Comparison of ENCODE assay signal across 1 cellular context in the genomic region with DNA sequence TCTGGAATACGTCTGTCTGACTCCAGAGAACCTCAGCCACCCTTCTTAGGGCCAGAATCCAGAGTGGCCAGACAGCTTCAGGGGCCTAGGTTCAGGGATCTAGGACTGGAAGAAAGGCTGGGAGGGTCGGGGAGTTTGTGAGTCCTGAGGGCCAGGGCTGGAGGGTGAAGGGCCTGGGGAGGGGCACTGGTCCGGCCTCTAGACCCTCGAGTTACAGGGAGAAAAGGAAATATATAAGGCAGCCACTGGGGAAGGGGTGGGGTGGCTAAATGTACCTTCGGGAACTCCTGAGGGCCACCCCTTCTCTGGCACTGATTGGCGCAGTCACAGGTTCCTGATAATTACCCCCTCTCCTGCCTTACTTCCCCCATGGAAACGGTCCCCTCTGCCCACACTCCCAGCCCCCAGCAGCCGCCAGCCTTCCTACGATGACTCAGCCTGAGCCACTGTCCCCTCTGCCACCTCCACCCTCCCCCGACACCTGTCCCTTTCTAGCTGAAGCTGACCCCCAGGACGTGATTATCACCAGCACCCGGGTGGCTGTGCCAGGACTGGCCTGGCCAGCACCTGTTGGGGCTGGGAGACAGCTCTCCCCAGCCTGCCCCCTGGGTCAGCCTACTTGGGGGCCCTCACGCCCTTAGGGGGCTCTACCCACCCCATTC.
TF ChIP-seq lines count a peak whose summit lies in the region.

No MANE protein-coding gene starts in this region.

TF ChIP-seq in H1, 55 proteins besides CTCF, POLR2A, EP300 and RAD21:
- no peak for TF ChIP-seq TCF12 (IDR thresholded peaks at IDR 0.05; ENCODE audit: low read depth, low read length)
- no peak for TF ChIP-seq MAFK (IDR thresholded peaks at IDR 0.05; ENCODE audit: low read depth, low read length)
- no peak for TF ChIP-seq SIN3A (conservative IDR thresholded peaks at IDR 0.05 in 1 of 2, IDR thresholded peaks at IDR 0.05 in 1 of 2; ENCODE audit: low read depth in 1 of 2, low read length in 2 of 2)
- no peak for TF ChIP-seq ZNF274 (IDR thresholded peaks at IDR 0.05; ENCODE audit: borderline replicate concordance, extremely low read depth, low read length)
- TF ChIP-seq CHD1 (IDR thresholded peaks at IDR 0.05; ENCODE audit: low read depth, low read length) = no peak
- no peak for TF ChIP-seq RFX5 (IDR thresholded peaks at IDR 0.05; ENCODE audit: borderline replicate concordance, low read depth, low read length)
- TF ChIP-seq EZH2 (IDR thresholded peaks at IDR 0.05; ENCODE audit: low read depth, low read length, severe bottlenecking) = no peak
- TF ChIP-seq TAF1 (IDR thresholded peaks at IDR 0.05; ENCODE audit: low read depth, low read length) = no peak
- TF ChIP-seq POU5F1 (IDR thresholded peaks at IDR 0.05; ENCODE audit: low read depth, low read length) = no peak
- no peak for TF ChIP-seq JUN (IDR thresholded peaks at IDR 0.05; ENCODE audit: low read depth, low read length)
- TF ChIP-seq, protein P1, sequence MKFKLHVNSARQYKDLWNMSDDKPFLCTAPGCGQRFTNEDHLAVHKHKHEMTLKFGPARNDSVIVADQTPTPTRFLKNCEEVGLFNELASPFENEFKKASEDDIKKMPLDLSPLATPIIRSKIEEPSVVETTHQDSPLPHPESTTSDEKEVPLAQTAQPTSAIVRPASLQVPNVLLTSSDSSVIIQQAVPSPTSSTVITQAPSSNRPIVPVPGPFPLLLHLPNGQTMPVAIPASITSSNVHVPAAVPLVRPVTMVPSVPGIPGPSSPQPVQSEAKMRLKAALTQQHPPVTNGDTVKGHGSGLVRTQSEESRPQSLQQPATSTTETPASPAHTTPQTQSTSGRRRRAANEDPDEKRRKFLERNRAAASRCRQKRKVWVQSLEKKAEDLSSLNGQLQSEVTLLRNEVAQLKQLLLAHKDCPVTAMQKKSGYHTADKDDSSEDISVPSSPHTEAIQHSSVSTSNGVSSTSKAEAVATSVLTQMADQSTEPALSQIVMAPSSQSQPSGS (IDR thresholded peaks at IDR 0.05; ENCODE audit: low read length) = no peak
- no peak for TF ChIP-seq BACH1 (IDR thresholded peaks at IDR 0.05; ENCODE audit: low read length)
- no peak for TF ChIP-seq TEAD4 (IDR thresholded peaks at IDR 0.05; ENCODE audit: low read depth, low read length)
- no peak for TF ChIP-seq CBX8 (IDR thresholded peaks at IDR 0.05; ENCODE audit: borderline replicate concordance, low read depth, low read length)
- TF ChIP-seq RNF2 (IDR thresholded peaks at IDR 0.05; ENCODE audit: borderline replicate concordance, low read depth, low read length, missing control alignments, poor library complexity, severe bottlenecking) = no peak
- no peak for TF ChIP-seq TAF7 (optimal IDR thresholded peaks at IDR 0.05; ENCODE audit: borderline replicate concordance, low read depth, low read length)
- no peak for TF ChIP-seq CTBP2 (IDR thresholded peaks at IDR 0.05; ENCODE audit: borderline replicate concordance, insufficient read depth, insufficient read length, low read length)
- TF ChIP-seq HDAC2 (IDR thresholded peaks at IDR 0.05; ENCODE audit: borderline replicate concordance in 1 of 2, low read depth in 2 of 2, low read length in 2 of 2) = no peak
- no peak for TF ChIP-seq NRF1 (IDR thresholded peaks at IDR 0.05; ENCODE audit: low read depth, low read length)
- no peak for TF ChIP-seq SAP30 (IDR thresholded peaks at IDR 0.05; ENCODE audit: insufficient read depth, insufficient replicate concordance, low read length)
